In the genomic region with DNA sequence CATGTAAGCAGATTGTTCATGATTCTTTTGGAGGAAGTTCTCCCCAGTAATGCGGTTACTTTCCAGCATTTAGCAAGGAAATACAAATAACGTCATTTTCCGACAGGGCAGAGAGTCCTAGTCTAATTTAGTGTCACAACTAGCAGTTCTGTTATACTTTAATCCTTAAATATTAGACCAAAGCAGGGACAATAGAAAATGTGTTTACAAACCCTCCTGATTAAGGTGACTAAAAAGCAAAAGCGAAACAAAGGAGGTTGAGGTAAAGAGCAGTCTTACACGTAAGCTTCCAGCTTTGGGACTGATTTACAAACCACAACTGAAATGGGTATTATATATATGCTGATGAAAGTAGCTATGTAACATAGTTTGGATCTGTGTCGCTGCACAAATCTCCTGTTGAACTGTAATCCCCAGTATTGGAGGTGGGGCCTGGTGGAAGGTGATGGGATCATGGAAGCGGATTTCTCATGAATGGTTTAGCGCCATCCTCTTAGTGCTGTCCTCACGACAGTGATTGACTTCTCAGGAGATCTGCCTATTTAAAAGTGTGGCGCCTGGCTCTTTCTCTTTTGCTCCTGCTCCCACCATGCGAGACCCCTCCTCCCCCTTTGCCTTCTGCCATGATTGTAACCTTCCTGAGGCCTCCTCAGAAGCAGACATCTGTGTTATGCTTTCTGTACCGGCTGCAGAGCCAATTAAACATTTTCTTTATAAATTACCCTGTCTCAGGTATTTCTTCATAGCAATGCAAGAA, we compare ENCODE assay signal across 8 cellular contexts.
DNase-seq lines count a peak whose midpoint lies in the region; ATAC-seq and TF ChIP-seq lines count a peak whose summit lies in the region.

No MANE protein-coding gene starts in this region.

- no peak overlapping the region for H2AFZ ChIP-seq in MM.1S (ENCODE audit: low read length)

- no peaks in the 10 kb centered on the region for H3K27me3 Mint-ChIP-seq in natural killer cell treated with Interleukin-12 subunit alpha and Interleukin-12 subunit beta and Interleukin-15 and Interleukin-18, amount 100 ng/mL, for 72 hours

- peak overlapping the region; percentile 36; the same call in 1 of the 2 replicates for H3K27ac ChIP-seq in MM.1S (ENCODE audit: low read length)
- H3K27ac ChIP-seq in brain microvascular endothelial cell, result no peak overlapping the region

- peaks cover 46 to 49% of the 10 kb centered on the region in 2 donors for H3K4me1 Mint-ChIP-seq in natural killer cell treated with Interleukin-12 subunit alpha and Interleukin-12 subunit beta and Interleukin-15 and Interleukin-18, amount 100 ng/mL, for 72 hours (ENCODE audit: low read depth in 2 of 2)

- H4K20me1 ChIP-seq in MM.1S (ENCODE audit: insufficient read depth, low read length), result no peaks in the 10 kb centered on the region

- H3K9me3 ChIP-seq in MM.1S (replicated peaks; ENCODE audit: insufficient read depth, low read length), result no peaks in the 10 kb centered on the region

- peak; percentile 68 for DNase-seq in MM.1S
- DNase-seq in natural killer cell treated with Interleukin-12 subunit alpha and Interleukin-12 subunit beta and Interleukin-15 and Interleukin-18, amount 100 ng/mL, for 72 hours (ENCODE audit: low spot score), result no peak
- no peak for DNase-seq in HK-2 (ENCODE audit: unreplicated experiment)
- DNase-seq in stimulated activated CD4-positive, alpha-beta T cell treated with anti-CD3 and anti-CD28 coated beads, Interleukin-15, amount 100 ng/mL, for 24 hours, result no peak
- DNase-seq in brain microvascular endothelial cell, result no peak
- no peak for DNase-seq in activated CD4-positive, alpha-beta T cell treated with anti-CD3 and anti-CD28 coated beads, Interleukin-2, amount 50 U/mL, for 1 hour

- in situ Hi-C loops in brain microvascular endothelial cell (cut with HindIII; ENCODE audit: low pct_ligation_motif_present, low sequenced_read_pairs), result no loop called here

- H3K4me3 Mint-ChIP-seq in natural killer cell treated with Interleukin-12 subunit alpha and Interleukin-12 subunit beta and Interleukin-15 and Interleukin-18, amount 100 ng/mL, for 72 hours, result peak overlapping the region; percentile 70

- peak overlapping the region; percentile 62 for H3K4me2 ChIP-seq in MM.1S (ENCODE audit: low read depth, low read length)

- ATAC-seq in GM18861 (IDR thresholded peaks at IDR 0.05; ENCODE audit: unreplicated experiment), result peak; percentile 86
- ATAC-seq in GM21786 (IDR thresholded peaks at IDR 0.05; ENCODE audit: unreplicated experiment), result peak; percentile 84
- peak; percentile 87 to 88 for ATAC-seq in natural killer cell treated with Interleukin-12 subunit alpha and Interleukin-12 subunit beta and Interleukin-15 and Interleukin-18, amount 100 ng/mL, for 72 hours

- H3K36me3 ChIP-seq in MM.1S (replicated peaks; ENCODE audit: insufficient read depth, low read length) (no peaks in the 10 kb centered on the region), brain microvascular endothelial cell (replicated peaks) (no peaks in the 10 kb centered on the region)

- H3K36me3 Mint-ChIP-seq in natural killer cell treated with Interleukin-12 subunit alpha and Interleukin-12 subunit beta and Interleukin-15 and Interleukin-18, amount 100 ng/mL, for 72 hours, result no peaks in the 10 kb centered on the region

- peak overlapping the region; percentile 16; the same call in 1 of the 2 replicates for H3K9ac ChIP-seq in MM.1S (ENCODE audit: low read length)

- H3F3A ChIP-seq in MM.1S (ENCODE audit: insufficient read depth, low read length), result no peaks in the 10 kb centered on the region

- H3K9me2 ChIP-seq in MM.1S (replicated peaks; ENCODE audit: insufficient read depth, low read length), result no peaks in the 10 kb centered on the region

- H3K27ac Mint-ChIP-seq in natural killer cell treated with Interleukin-12 subunit alpha and Interleukin-12 subunit beta and Interleukin-15 and Interleukin-18, amount 100 ng/mL, for 72 hours, result peak overlapping the region in 1 of 2 donors; percentile 82

- H3K4me3 ChIP-seq in MM.1S (ENCODE audit: low read length) (peak overlapping the region; percentile 31), brain microvascular endothelial cell (ENCODE audit: low read depth, low read length) (no peak overlapping the region)

- TF ChIP-seq CTCF in MM.1S (IDR thresholded peaks at IDR 0.05; ENCODE audit: low read length) (no peak), brain microvascular endothelial cell (IDR thresholded peaks at IDR 0.05; ENCODE audit: low read depth, low read length, missing control alignments) (no peak)

- no peaks in the 10 kb centered on the region for H3K9me3 Mint-ChIP-seq in natural killer cell treated with Interleukin-12 subunit alpha and Interleukin-12 subunit beta and Interleukin-15 and Interleukin-18, amount 100 ng/mL, for 72 hours

- H3K79me2 ChIP-seq in MM.1S (ENCODE audit: low read length), result no peaks in the 10 kb centered on the region

- H3K27me3 ChIP-seq in MM.1S (replicated peaks; ENCODE audit: insufficient read depth, low read length), result no peaks in the 10 kb centered on the region
- H3K27me3 ChIP-seq in brain microvascular endothelial cell (replicated peaks), result no peaks in the 10 kb centered on the region

- H3K4me1 ChIP-seq in MM.1S (ENCODE audit: low read length), result peaks cover 13% of the 10 kb centered on the region; the same call in 1 of the 2 replicates
